In the genomic region with DNA sequence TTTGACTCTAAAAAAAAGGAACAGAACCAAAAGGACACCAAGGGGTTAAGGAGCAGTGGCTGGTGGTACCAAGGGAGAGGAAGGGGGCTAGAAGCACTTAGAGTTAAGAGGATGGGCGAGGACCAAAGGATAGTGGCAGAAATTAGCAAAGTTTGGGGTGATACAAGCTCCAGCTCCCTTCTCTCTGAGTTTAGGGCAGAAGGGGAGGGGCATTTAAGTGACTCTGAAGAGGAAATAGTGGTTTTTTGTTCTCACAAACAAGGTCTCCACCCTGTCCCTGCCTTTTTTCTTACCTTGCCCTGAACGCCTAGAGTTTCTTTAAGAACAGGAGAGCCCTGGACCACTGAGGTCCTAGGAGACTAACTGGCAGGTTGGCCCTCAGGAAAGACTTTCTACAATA, we compare ENCODE assay signal across 8 cellular contexts. TPM values are rescaled to one million over a fixed set of nuclear protein-coding genes. Genes with fewer than 3 reads are reported as not detected.
DNase-seq lines count a peak whose midpoint lies in the region; ATAC-seq and TF ChIP-seq lines count a peak whose summit lies in the region.

No MANE protein-coding gene starts in this region.

- H3K4me3 ChIP-seq in right atrium auricular region = peak overlapping the region in 1 of 2 donors; percentile 1
- no peak overlapping the region for H3K4me3 ChIP-seq in mesenchymal stem cell (ENCODE audit: insufficient read depth in 1 of 2, low read depth in 1 of 2, low read length in 2 of 2)
- no peak overlapping the region for H3K4me3 ChIP-seq in urinary bladder (ENCODE audit: low read depth, low read length)

- no peak overlapping the region for H2AFZ ChIP-seq in mesenchymal stem cell (ENCODE audit: low read depth, low read length)

- no peak overlapping the region for H3K4me2 ChIP-seq in mesenchymal stem cell (ENCODE audit: low read length, poor library complexity, severe bottlenecking)

- H3K79me1 ChIP-seq in mesenchymal stem cell (replicated peaks; ENCODE audit: low read length, poor library complexity, severe bottlenecking) = peaks cover 9% of the 10 kb centered on the region

- H2BK12ac ChIP-seq in mesenchymal stem cell (ENCODE audit: low read length in 2 of 2) = no peak overlapping the region

- H2BK120ac ChIP-seq in mesenchymal stem cell (ENCODE audit: low read depth, low read length) = no peak overlapping the region

- no peak overlapping the region for H2BK5ac ChIP-seq in mesenchymal stem cell (ENCODE audit: low read depth, low read length, poor library complexity, severe bottlenecking)

- H3K23ac ChIP-seq in mesenchymal stem cell (ENCODE audit: low read length in 2 of 2) = no peak overlapping the region

- H3K9me3 ChIP-seq in right atrium auricular region (no peaks in the 10 kb centered on the region), mesenchymal stem cell (ENCODE audit: control insufficient read depth, low read length) (no peaks in the 10 kb centered on the region)

- H4K8ac ChIP-seq in mesenchymal stem cell (ENCODE audit: low read length) = no peak overlapping the region

- no peak overlapping the region for H2BK15ac ChIP-seq in mesenchymal stem cell (ENCODE audit: low read depth, poor library complexity, severe bottlenecking)

- H3K36me3 ChIP-seq in right atrium auricular region (peaks cover 52% of the 10 kb centered on the region), mesenchymal stem cell (ENCODE audit: control insufficient read depth in 1 of 2, insufficient read depth in 2 of 2, low read depth in 1 of 2, low read length in 2 of 2) (peaks cover 36 to 59% of the 10 kb centered on the region in 2 experiments), urinary bladder (ENCODE audit: insufficient read depth) (peaks cover 11% of the 10 kb centered on the region)

- H3K4me1 ChIP-seq in right atrium auricular region (peaks cover 0 to 48% of the 10 kb centered on the region in 2 donors), mesenchymal stem cell (ENCODE audit: control insufficient read depth, insufficient read depth, low read depth, low read length) (peaks cover 11% of the 10 kb centered on the region), urinary bladder (ENCODE audit: insufficient read depth) (no peaks in the 10 kb centered on the region)

- H3K9ac ChIP-seq in mesenchymal stem cell (ENCODE audit: low read length) = peak overlapping the region; percentile 55

- no peak overlapping the region for H3K14ac ChIP-seq in mesenchymal stem cell (ENCODE audit: low read length in 2 of 2)

- H4K91ac ChIP-seq in mesenchymal stem cell (ENCODE audit: low read length) = no peak overlapping the region

- 46% methylated on average over 2 of the region's 2 CpGs for WGBS in mesenchymal stem cell
- WGBS in urinary bladder = 75% methylated on average over 2 of the region's 2 CpGs

- peak overlapping the region; percentile 96 to 98 for H3K27ac ChIP-seq in right atrium auricular region
- no peak overlapping the region for H3K27ac ChIP-seq in mesenchymal stem cell (ENCODE audit: low read length, poor library complexity, severe bottlenecking)
- peak overlapping the region; percentile 57 for H3K27ac ChIP-seq in urinary bladder (ENCODE audit: low read depth)

- DNase-seq in right atrium auricular region (ENCODE audit: low spot score) = no peak
- DNase-seq in cardiac septum (ENCODE audit: low spot score) = no peak
- peak; percentile 16 for DNase-seq in activated effector memory CD4-positive, alpha-beta T cell treated with Interleukin-2 at 50 U/mL for 16 hours
- DNase-seq in mesenchymal stem cell = no peak
- no peak for DNase-seq in NCI-H2196 (lab: John Stamatoyannopoulos, UW; ENCODE audit: unreplicated experiment)

- no peak overlapping the region for H3K18ac ChIP-seq in mesenchymal stem cell (ENCODE audit: low read depth in 1 of 2, low read length in 2 of 2)

- H3K4ac ChIP-seq in mesenchymal stem cell (ENCODE audit: low read depth in 1 of 2, low read length in 2 of 2) = no peak overlapping the region

- ATAC-seq in HG02981 (IDR thresholded peaks at IDR 0.05; ENCODE audit: unreplicated experiment) (no peak), HG02970 (IDR thresholded peaks at IDR 0.05; ENCODE audit: low FRiP score, unreplicated experiment) (no peak)

- H2AK5ac ChIP-seq in mesenchymal stem cell (ENCODE audit: low read length, severe bottlenecking) = peak overlapping the region; percentile 56

- intact Hi-C loops in cardiac septum (cut with DNase I) = no loop called here

- no peak for TF ChIP-seq CTCF in right atrium auricular region (IDR thresholded peaks at IDR 0.05)

- H3K27me3 ChIP-seq in right atrium auricular region (no peaks in the 10 kb centered on the region), mesenchymal stem cell (ENCODE audit: control insufficient read depth in 1 of 2, insufficient read depth in 1 of 2, low read length in 2 of 2) (no peaks in the 10 kb centered on the region)

RNA-seq across cellular contexts. Expression of gene CDC42SE1, which starts 3.3 kb away (rescaled TPM):
- total RNA-seq in right atrium auricular region (10 to 100 TPM; 18.2 to 37.5 TPM), cardiac septum (44.2 TPM), urinary bladder (47.2 TPM)
- polyA plus RNA-seq in mesenchymal stem cell (2013, experiment 1 of 2) = 60.1 TPM
- 59.9 TPM for polyA plus RNA-seq in mesenchymal stem cell (2013, experiment 2 of 2)
- 62.1 TPM for polyA plus RNA-seq in urinary bladder

RNA-seq across cellular contexts. Expression of gene MLLT11, which starts 4.0 kb away (rescaled TPM):
- 10 to 100 TPM in 1 of 2 donors, 1 to 10 TPM in 1; 3.5 to 10.9 TPM for total RNA-seq in right atrium auricular region
- 58.7 TPM for total RNA-seq in cardiac septum
- 46.8 TPM for polyA plus RNA-seq in mesenchymal stem cell (2013, experiment 1 of 2)
- 46.4 TPM for polyA plus RNA-seq in mesenchymal stem cell (2013, experiment 2 of 2)
- 4.8 TPM for total RNA-seq in urinary bladder
- 4.9 TPM for polyA plus RNA-seq in urinary bladder

RNA-seq across cellular contexts. Expression of gene C1orf56, which starts 8.6 kb away (rescaled TPM):
- total RNA-seq in right atrium auricular region (10 to 100 TPM in 1 of 2 donors, 1 to 10 TPM in 1; 8.8 to 16.2 TPM), cardiac septum (8.9 TPM), urinary bladder (1.4 TPM)
- polyA plus RNA-seq in mesenchymal stem cell (2013, experiment 1 of 2) = 3.3 TPM
- 3.3 TPM for polyA plus RNA-seq in mesenchymal stem cell (2013, experiment 2 of 2)
- polyA plus RNA-seq in urinary bladder = 9.4 TPM

RNA-seq across cellular contexts. Expression of gene GABPB2, which starts 14.4 kb away (rescaled TPM):
- total RNA-seq in right atrium auricular region (10 to 100 TPM; 18.0 to 19.4 TPM), cardiac septum (11.7 TPM), urinary bladder (16.9 TPM)
- 5.4 TPM for polyA plus RNA-seq in mesenchymal stem cell (2013, experiment 1 of 2)
- 4.4 TPM for polyA plus RNA-seq in mesenchymal stem cell (2013, experiment 2 of 2)
- 6.4 TPM for polyA plus RNA-seq in urinary bladder

RNA-seq across cellular contexts. Expression of gene BNIPL, which starts 19.8 kb away (rescaled TPM):
- under 1 TPM; 0.22 to 0.24 TPM for total RNA-seq in right atrium auricular region
- total RNA-seq in cardiac septum = 0.32 TPM
- 0.12 TPM for polyA plus RNA-seq in mesenchymal stem cell (2013, experiment 1 of 2)
- polyA plus RNA-seq in mesenchymal stem cell (2013, experiment 2 of 2) = 0.12 TPM
- 10.9 TPM for total RNA-seq in urinary bladder
- 1.9 TPM for polyA plus RNA-seq in urinary bladder
